Comparison of ENCODE assay signal across 8 cellular contexts in genomic region chr2:70919672-70920366, GRCh38. TPM values are rescaled to one million over a fixed set of nuclear protein-coding genes. Genes with fewer than 3 reads are reported as not detected.
A peak's percentile ranks its signal among the peaks of the same experiment; 100 is the strongest.
DNase-seq lines count a peak whose midpoint lies in the region; ATAC-seq, FAIRE-seq and TF ChIP-seq lines count a peak whose summit lies in the region.

No MANE protein-coding gene starts in this region.

- TF ChIP-seq CTCF in pancreas (IDR thresholded peaks at IDR 0.05) (peak; percentile 80 to 94 (median 88)), transverse colon (IDR thresholded peaks at IDR 0.05) (peak; percentile 69 to 87 (median 83))

- 26 to 31% methylated on average over 16 of the region's 16 CpGs for WGBS in pancreas, 2 donors
- WGBS in transverse colon (ENCODE audit: low coverage in 1 of 2), 2 donors = 27 to 30% methylated on average over 16 of the region's 16 CpGs

- no peak overlapping the region for H3K27ac ChIP-seq in pancreas
- no peak overlapping the region for H3K27ac ChIP-seq in transverse colon

- intact Hi-C loops in pancreas (cut with DNase I) (no loop called here), transverse colon (cut with DNase I; ENCODE audit: low total_unique reads) (loop anchor here (2.0 to 5.0 kb wide), 2 partner anchors 48 to 61 kb away; no protein-coding TSS in a partner anchor)

- H3K4me1 ChIP-seq in pancreas (no peaks in the 10 kb centered on the region), transverse colon (no peaks in the 10 kb centered on the region)

- peak; percentile 6 for DNase-seq in NCI-H1105 treated with DMSO at 0.1 percent for 48 hours (lab: John Stamatoyannopoulos, UW)
- no peak for DNase-seq in NCI-H1105 (lab: John Stamatoyannopoulos, UW)
- peak; percentile 42 for DNase-seq in Jurkat, Clone E6-1 (ENCODE audit: low read depth, low spot score)
- peak; percentile 72 for DNase-seq in SIG-M5 treated with dmso at 0.1 percent for 504 hours (lab: John Stamatoyannopoulos, UW; ENCODE audit: unreplicated experiment)
- peak; percentile 89 for DNase-seq in activated effector memory CD4-positive, alpha-beta T cell treated with anti-CD3 and anti-CD28 coated beads, Interleukin-2, amount 50 U/mL, for 16 hours
- DNase-seq in frontal cortex (ENCODE audit: low spot score in 2 of 2) = peak; percentile 43 to 62
- DNase-seq in pancreas = peak; percentile 79 to 95 (median 88)
- DNase-seq in transverse colon = peak; percentile 83

- no peak overlapping the region for H3K4me3 ChIP-seq in Jurkat, Clone E6-1 (ENCODE audit: low read length)
- no peak overlapping the region for H3K4me3 ChIP-seq in pancreas
- H3K4me3 ChIP-seq in transverse colon = no peak overlapping the region

- H3K9me3 ChIP-seq in pancreas = no peaks in the 10 kb centered on the region
- H3K9me3 ChIP-seq in transverse colon = no peaks in the 10 kb centered on the region

- in situ Hi-C loops in transverse colon (cut with MboI; ENCODE audit: low pct_ligation_motif_present in 1 of 4, low pct_unique_long_range_greater_than_20kb in 1 of 4, low sequenced_read_pairs in 3 of 4) = loop anchor here in 1 of 4 donors (10.0 kb wide), 1 partner anchor 55 kb away; no protein-coding TSS in a partner anchor

- H3K36me3 ChIP-seq in pancreas (no peaks in the 10 kb centered on the region), transverse colon (no peaks in the 10 kb centered on the region)

- H3K27me3 ChIP-seq in pancreas (no peaks in the 10 kb centered on the region), transverse colon (peaks cover 23% of the 10 kb centered on the region)

- FAIRE-seq in frontal cortex (lab: Jason Lieb, UNC) (no peak), pancreas (lab: Jason Lieb, UNC) (no peak)

- peak; percentile 86 to 99 (median 94) for ATAC-seq in pancreas

- no peak for TF ChIP-seq EP300 in transverse colon (IDR thresholded peaks at IDR 0.05; ENCODE audit: low read depth)

- TF ChIP-seq POLR2A in transverse colon (IDR thresholded peaks at IDR 0.05) = no peak

RNA-seq across cellular contexts. Expression of gene ATP6V1B1, which starts 15.9 kb away (rescaled TPM):
- not detected for polyA plus RNA-seq in Jurkat, Clone E6-1 (2012; ENCODE audit: insufficient read depth, insufficient read length)
- total RNA-seq in frontal cortex (not detected), pancreas (1 to 10 TPM; 1.4 to 3.1 (median 2.4) TPM), transverse colon (not detected)
- polyA plus RNA-seq in pancreas = 10 to 100 TPM; 10.9 to 17.0 TPM

RNA-seq across cellular contexts. Expression of gene VAX2, which starts 19.4 kb away (rescaled TPM):
- not detected for polyA plus RNA-seq in Jurkat, Clone E6-1 (2012; ENCODE audit: insufficient read depth, insufficient read length)
- not detected for total RNA-seq in frontal cortex
- 1 to 10 TPM in 4 of 6 donors, under 1 TPM in 2; 0.83 to 2.0 (median 1.2) TPM for total RNA-seq in pancreas
- polyA plus RNA-seq in pancreas = 1 to 10 TPM; 3.5 to 7.0 TPM
- not detected for total RNA-seq in transverse colon

RNA-seq across cellular contexts. Expression of gene ANKRD53, which starts 58.6 kb away (rescaled TPM):
- not detected for polyA plus RNA-seq in Jurkat, Clone E6-1 (2012; ENCODE audit: insufficient read depth, insufficient read length)
- total RNA-seq in frontal cortex (1.2 TPM), pancreas (1 to 10 TPM; 3.5 to 9.0 (median 5.6) TPM), transverse colon (1 to 10 TPM in 1 of 4 donors, under 1 TPM in 1, not detected in 2; 0.96 to 1.7 TPM)
- polyA plus RNA-seq in pancreas = 10 to 100 TPM in 1 of 2 donors, 1 to 10 TPM in 1; 7.8 to 10.2 TPM
